Comparison of ENCODE assay signal across 8 cellular contexts in the genomic region with DNA sequence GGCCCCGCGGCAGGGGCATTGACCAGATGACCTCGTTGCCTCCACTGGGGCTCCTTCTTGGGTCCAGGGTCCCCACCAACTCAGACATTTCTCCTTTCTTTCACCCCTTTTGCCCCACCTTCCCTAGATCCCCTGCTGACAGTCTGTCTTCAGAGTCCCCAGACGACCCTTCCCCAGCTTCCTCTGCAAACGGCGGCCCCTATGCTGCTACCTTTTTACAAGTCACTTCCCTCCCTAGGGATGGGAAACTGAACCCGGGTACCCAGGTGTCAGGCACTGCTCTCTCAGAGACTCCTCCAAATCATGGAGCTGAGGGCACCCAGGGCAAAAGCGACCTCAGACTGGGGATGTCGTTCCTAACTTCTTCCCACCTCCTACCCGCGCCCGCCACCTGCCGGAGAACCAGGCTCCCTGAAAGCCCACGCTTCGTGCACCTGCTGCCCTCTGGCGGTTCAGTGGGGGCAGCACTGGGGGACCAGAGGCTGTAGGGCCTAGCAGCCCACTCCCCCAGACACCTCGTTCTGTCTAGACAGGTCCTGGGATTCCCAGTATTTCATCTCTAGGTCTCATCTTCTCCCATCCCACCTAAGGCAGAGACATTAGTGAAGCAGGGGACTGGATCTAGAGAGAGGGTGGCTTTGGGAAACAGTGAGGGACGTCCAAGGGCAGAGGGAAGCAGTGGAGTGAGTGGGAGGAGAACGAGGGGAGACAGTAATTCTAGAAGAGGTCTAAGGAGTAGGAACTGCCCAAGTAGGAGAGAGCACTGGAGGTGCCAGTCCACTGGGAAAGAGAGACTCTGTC. TPM values are rescaled to one million over a fixed set of nuclear protein-coding genes. Genes with fewer than 3 reads are reported as not detected.
A peak's percentile ranks its signal among the peaks of the same experiment; 100 is the strongest.
DNase-seq lines count a peak whose midpoint lies in the region; ATAC-seq and TF ChIP-seq lines count a peak whose summit lies in the region.

No MANE protein-coding gene starts in this region.

- H3K4me3 ChIP-seq in Loucy (ENCODE audit: low read length, poor library complexity, severe bottlenecking), result no peak overlapping the region
- peak overlapping the region; percentile 40 for H3K4me3 ChIP-seq in SJSA1

- peak overlapping the region; percentile 41 for H3K4me3 Mint-ChIP-seq in activated naive CD4-positive, alpha-beta T cell treated with anti-CD3 and anti-CD28 coated beads, Interleukin-2, amount 10 ng/mL, durations not matched to agents 7 days and 5 days

- DNase-seq in COR-L47 (lab: John Stamatoyannopoulos, UW) (peak; percentile 87), SJSA1 (ENCODE audit: low read depth in 1 of 2, low spot score in 2 of 2) (peak; percentile 74 to 93), globus pallidus (ENCODE audit: low spot score) (peak; percentile 85), occipital lobe (lab: John Stamatoyannopoulos, UW) (peak; percentile 81), substantia nigra (lab: John Stamatoyannopoulos, UW) (peak in 48 of 49 donors; percentile 40 to 92 (median 81))
- DNase-seq in activated naive CD4-positive, alpha-beta T cell treated with anti-CD3 and anti-CD28 coated beads, Interleukin-2, amount 10 ng/mL, durations not matched to agents 7 days and 5 days, result peak; percentile 94

- CTCF ChIA-PET in activated naive CD4-positive, alpha-beta T cell treated with anti-CD3 and anti-CD28 coated beads, Interleukin-2, amount 10 ng/mL, durations not matched to agents 7 days and 5 days (lab: Charles Lee), result interaction anchor here (0.6 to 5.0 kb wide), 43 partner anchors 8 to 795 kb away, joined by 3 to 53 read pairs (median 5); a partner anchor contains a TSS

- peak; percentile 86 for ATAC-seq in GM21576 (IDR thresholded peaks at IDR 0.05; ENCODE audit: unreplicated experiment)

- peaks cover 9% of the 10 kb centered on the region for H3K4me1 Mint-ChIP-seq in activated naive CD4-positive, alpha-beta T cell treated with anti-CD3 and anti-CD28 coated beads, Interleukin-2, amount 10 ng/mL, durations not matched to agents 7 days and 5 days

- H2AFZ ChIP-seq in Loucy (ENCODE audit: low read length), result no peak overlapping the region

- H3K27ac Mint-ChIP-seq in activated naive CD4-positive, alpha-beta T cell treated with anti-CD3 and anti-CD28 coated beads, Interleukin-2, amount 10 ng/mL, durations not matched to agents 7 days and 5 days, result no peak overlapping the region

- H3K27ac ChIP-seq in SJSA1 (no peak overlapping the region), substantia nigra (ENCODE audit: low read depth, low read length, poor library complexity, severe bottlenecking) (peak overlapping the region; percentile 28)

- TF ChIP-seq CTCF in Loucy (conservative IDR thresholded peaks at IDR 0.05; ENCODE audit: low read length), result peak; percentile 100

- no peaks in the 10 kb centered on the region for H3K36me3 Mint-ChIP-seq in activated naive CD4-positive, alpha-beta T cell treated with anti-CD3 and anti-CD28 coated beads, Interleukin-2, amount 10 ng/mL, durations not matched to agents 7 days and 5 days

- H3F3A ChIP-seq in Loucy (ENCODE audit: low read depth), result no peaks in the 10 kb centered on the region

- peak overlapping the region; percentile 30 for H3K4me2 ChIP-seq in Loucy (ENCODE audit: low read depth, low read length, poor library complexity, severe bottlenecking)

- no peaks in the 10 kb centered on the region for H4K20me1 ChIP-seq in Loucy (ENCODE audit: insufficient read depth, low read length, poor library complexity, severe bottlenecking)

- no peaks in the 10 kb centered on the region for H3K79me2 ChIP-seq in Loucy (ENCODE audit: insufficient read depth, low read length)

- H3K9me3 ChIP-seq in Loucy (ENCODE audit: insufficient read depth, low read depth, low read length) (no peaks in the 10 kb centered on the region), SJSA1 (replicated peaks) (no peaks in the 10 kb centered on the region)

- no peaks in the 10 kb centered on the region for H3K9me3 Mint-ChIP-seq in activated naive CD4-positive, alpha-beta T cell treated with anti-CD3 and anti-CD28 coated beads, Interleukin-2, amount 10 ng/mL, durations not matched to agents 7 days and 5 days

- H3K36me3 ChIP-seq in Loucy (ENCODE audit: insufficient read depth, low read length) (no peaks in the 10 kb centered on the region), SJSA1 (no peaks in the 10 kb centered on the region)

- H3K27me3 ChIP-seq in Loucy (ENCODE audit: insufficient read depth, low read length, poor library complexity, severe bottlenecking) (no peaks in the 10 kb centered on the region), SJSA1 (replicated peaks) (no peaks in the 10 kb centered on the region)

- H3K9ac ChIP-seq in Loucy (ENCODE audit: low read depth, low read length, poor library complexity, severe bottlenecking), result no peak overlapping the region

- H3K4me1 ChIP-seq in Loucy (ENCODE audit: insufficient read depth, low read length, poor library complexity, severe bottlenecking) (peaks cover 10% of the 10 kb centered on the region), SJSA1 (replicated peaks) (peaks cover 26% of the 10 kb centered on the region)

- H3K9me2 ChIP-seq in Loucy (replicated peaks; ENCODE audit: low read depth, low read length), result no peaks in the 10 kb centered on the region

- H3K27me3 Mint-ChIP-seq in activated naive CD4-positive, alpha-beta T cell treated with anti-CD3 and anti-CD28 coated beads, Interleukin-2, amount 10 ng/mL, durations not matched to agents 7 days and 5 days, result peaks cover 48% of the 10 kb centered on the region

RNA-seq across cellular contexts. Expression of a gene that starts 4.9 kb away (rescaled TPM):
- 0.31 and 0.42 TPM in 2 replicates for total RNA-seq in SJSA1 (2014; rRNA removed; shearing (Covaris generic))
- total RNA-seq in occipital lobe, result 1.1 TPM

RNA-seq across cellular contexts. Expression of a gene that starts 15.3 kb away (rescaled TPM):
- total RNA-seq in SJSA1 (2014; rRNA removed; shearing (Covaris generic)), result not detected in 2 replicates
- 0.16 TPM for total RNA-seq in occipital lobe

RNA-seq across cellular contexts. Expression of a gene that starts 39.5 kb away (rescaled TPM):
- total RNA-seq in SJSA1 (2014; rRNA removed; shearing (Covaris generic)), result 78.9 and 99.4 TPM in 2 replicates
- total RNA-seq in occipital lobe, result 5.1 TPM

RNA-seq across cellular contexts. Expression of a gene that starts 54.7 kb away (rescaled TPM):
- total RNA-seq in SJSA1 (2014; rRNA removed; shearing (Covaris generic)), result 106 and 191 TPM in 2 replicates
- total RNA-seq in occipital lobe, result 47.1 TPM

Comparison
In these comparisons a context has a peak if more than half of its experiments do, and no peak if none do; other contexts are left out.
1. RNA of a gene that starts 39.5 kb away (total RNA-seq): 78.9 to 99.4 TPM in SJSA1; 5.1 TPM in occipital lobe (single experiment); every median in the first group is over 10 times any median in the second.
2. Peak in every context shown above with its lines, with median percentiles within 50 percentile points of each other: DNase-seq.